Comparison of ENCODE assay signal across 26 cellular contexts in genomic region chr1:170578356-170578755, GRCh38.
"Had no signal": no experiment of that assay in that cellular context is flagged by ENCODE, and none has a peak within 500 bp of the region (broad histone marks: within the 10 kb centered on the region; RNA-seq: fewer than 3 reads in every experiment).

No MANE protein-coding gene starts in this region.

- DNase-seq: activated B cell treated with CpG ODN at 0.5 μM for 24 hours; activated CD4-positive, alpha-beta memory T cell treated with anti-CD3 and anti-CD28 coated beads for 36 hours; activated CD4-positive, alpha-beta T cell treated with anti-CD3 and anti-CD28 coated beads for 1 hour; activated CD4-positive, alpha-beta T cell treated with anti-CD3 and anti-CD28 coated beads, Interleukin-2, amount 10 ng/mL, durations not matched to agents 7 days and 5 days; activated CD8-positive, alpha-beta memory T cell treated with anti-CD3 and anti-CD28 coated beads for 24 hours; activated effector memory CD4-positive, alpha-beta T cell treated with anti-CD3 and anti-CD28 coated beads, Interleukin-2, amount 50 U/mL, for 16 hours; activated naive CD4-positive, alpha-beta T cell treated with Interleukin-2 at 50 U/mL for 16 hours; activated naive CD8-positive, alpha-beta T cell treated with anti-CD3 and anti-CD28 coated beads, Interleukin-2, amount 50 U/mL, for 24 hours; activated T-cell treated with anti-CD3 and anti-CD28 coated beads, Interleukin-2, amount 50 U/mL, for 4 hours; amniotic stem cell; MM.1S; NCI-H1105; NCI-H1436; NCI-H1694 treated with DMSO at 0.1 percent for 48 hours; NCI-H2029 treated with DMSO at 0.1 percent for 48 hours; NCI-H345; NCI-H510A treated with DMSO at 0.1 percent for 48 hours; NCI-H69; PC-9; SHP77 treated with DMSO at 0.1 percent for 48 hours; T-cell; T-helper 2 cell; T1000 had no signal

- H3K27ac Mint-ChIP-seq: activated B cell treated with CpG ODN at 0.5 μM for 24 hours; activated CD4-positive, alpha-beta memory T cell treated with anti-CD3 and anti-CD28 coated beads for 36 hours; activated CD4-positive, alpha-beta T cell treated with anti-CD3 and anti-CD28 coated beads, Interleukin-2, amount 10 ng/mL, durations not matched to agents 7 days and 5 days; activated naive CD4-positive, alpha-beta T cell treated with anti-CD3 and anti-CD28 coated beads, Interleukin-2, amount 50 U/mL, for 72 hours; activated naive CD8-positive, alpha-beta T cell treated with anti-CD3 and anti-CD28 coated beads, Interleukin-2, amount 50 U/mL, for 24 hours; brain; T-cell had no signal

- ATAC-seq: activated naive CD4-positive, alpha-beta T cell treated with anti-CD3 and anti-CD28 coated beads, Interleukin-2, amount 50 U/mL, for 72 hours; activated naive CD8-positive, alpha-beta T cell treated with anti-CD3 and anti-CD28 coated beads, Interleukin-2, amount 50 U/mL, for 24 hours; activated T-cell treated with anti-CD3 and anti-CD28 coated beads, Interleukin-2, amount 50 U/mL, for 4 hours; T-cell had no signal

- H3K9me3 Mint-ChIP-seq: activated B cell treated with CpG ODN at 0.5 μM for 24 hours; activated CD4-positive, alpha-beta memory T cell treated with anti-CD3 and anti-CD28 coated beads for 36 hours; activated naive CD8-positive, alpha-beta T cell treated with anti-CD3 and anti-CD28 coated beads, Interleukin-2, amount 50 U/mL, for 24 hours; activated T-cell treated with anti-CD3 and anti-CD28 coated beads, Interleukin-2, amount 50 U/mL, for 4 hours; central memory CD8-positive, alpha-beta T cell had no signal

- H3K4me1 Mint-ChIP-seq: activated B cell treated with CpG ODN at 0.5 μM for 24 hours; activated CD4-positive, alpha-beta T cell treated with anti-CD3 and anti-CD28 coated beads, Interleukin-2, amount 10 ng/mL, durations not matched to agents 7 days and 5 days; activated naive CD8-positive, alpha-beta T cell treated with anti-CD3 and anti-CD28 coated beads, Interleukin-2, amount 50 U/mL, for 24 hours; brain; central memory CD8-positive, alpha-beta T cell; T-cell had no signal

- H3K36me3 Mint-ChIP-seq: activated CD4-positive, alpha-beta memory T cell treated with anti-CD3 and anti-CD28 coated beads for 36 hours; activated naive CD4-positive, alpha-beta T cell treated with anti-CD3 and anti-CD28 coated beads, Interleukin-2, amount 50 U/mL, for 72 hours; brain; T-cell had no signal

- H3K4me3 Mint-ChIP-seq: activated B cell treated with CpG ODN at 0.5 μM for 24 hours; activated CD4-positive, alpha-beta memory T cell treated with anti-CD3 and anti-CD28 coated beads for 36 hours; activated CD4-positive, alpha-beta T cell treated with anti-CD3 and anti-CD28 coated beads, Interleukin-2, amount 10 ng/mL, durations not matched to agents 7 days and 5 days; activated naive CD8-positive, alpha-beta T cell treated with anti-CD3 and anti-CD28 coated beads, Interleukin-2, amount 50 U/mL, for 24 hours; activated T-cell treated with anti-CD3 and anti-CD28 coated beads, Interleukin-2, amount 50 U/mL, for 4 hours; brain; central memory CD8-positive, alpha-beta T cell; T-cell had no signal
